Comparison of ENCODE assay signal across 8 cellular contexts in genomic region chr12:114684098-114684869, GRCh38. TPM values are rescaled to one million over a fixed set of nuclear protein-coding genes. Genes with fewer than 3 reads are reported as not detected.
DNase-seq lines count a peak whose midpoint lies in the region; ATAC-seq, FAIRE-seq and TF ChIP-seq lines count a peak whose summit lies in the region.

TBX3 (minus strand) TSS chr12:114684175; CDS start chr12:114683200, 975 bp downstream.

- DNase-seq in activated CD4-positive, alpha-beta T cell treated with anti-CD3 and anti-CD28 coated beads for 36 hours = peak; percentile 86
- DNase-seq in activated CD4-positive, alpha-beta T cell treated with anti-CD3 and anti-CD28 coated beads for 1 hour = no peak
- peak; percentile 98 for DNase-seq in NCI-H226
- DNase-seq in activated CD8-positive, alpha-beta memory T cell treated with anti-CD3 and anti-CD28 coated beads, Interleukin-2, amount 10 ng/mL, durations not matched to agents 7 days and 5 days = peak; percentile 45
- DNase-seq in endothelial cell of umbilical vein (ENCODE audit: low read depth, low spot score) = peak; percentile 95
- DNase-seq in memory B cell (ENCODE audit: low spot score in 2 of 2) = no peak
- peak; percentile 27 to 59 (median 30) for DNase-seq in stimulated activated CD4-positive, alpha-beta T cell treated with anti-CD3 and anti-CD28 coated beads, TNF-alpha, amount 100 ng/mL, for 48 hours (ENCODE audit: low read depth in 3 of 3)
- no peak for DNase-seq in activated gamma-delta T cell treated with Interleukin-2 at 50 U/mL for 16 hours

- no peak for TF ChIP-seq POLR2A in endothelial cell of umbilical vein (IDR thresholded peaks at IDR 0.05; ENCODE audit: low read depth, low read length)

- H3K9ac ChIP-seq in endothelial cell of umbilical vein (replicated peaks; ENCODE audit: extremely low read depth, insufficient read depth, low read length) = peak within 1 kb of the TSS; percentile 36

- H3K4me1 Mint-ChIP-seq in activated CD4-positive, alpha-beta T cell treated with anti-CD3 and anti-CD28 coated beads for 36 hours = peaks cover 38% of the 10 kb centered on the region
- peaks cover 14% of the 10 kb centered on the region for H3K4me1 Mint-ChIP-seq in activated CD8-positive, alpha-beta memory T cell treated with anti-CD3 and anti-CD28 coated beads, Interleukin-2, amount 10 ng/mL, durations not matched to agents 7 days and 5 days
- H3K4me1 Mint-ChIP-seq in memory B cell = peaks cover 7% of the 10 kb centered on the region

- H4K20me1 ChIP-seq in endothelial cell of umbilical vein (replicated peaks; ENCODE audit: control insufficient read depth, extremely low read depth, insufficient read depth, low read length) = no peaks in the 10 kb centered on the region

- H3K9me3 Mint-ChIP-seq in activated CD4-positive, alpha-beta T cell treated with anti-CD3 and anti-CD28 coated beads for 36 hours (ENCODE audit: low read depth) = no peaks in the 10 kb centered on the region
- no peaks in the 10 kb centered on the region for H3K9me3 Mint-ChIP-seq in activated CD8-positive, alpha-beta memory T cell treated with anti-CD3 and anti-CD28 coated beads, Interleukin-2, amount 10 ng/mL, durations not matched to agents 7 days and 5 days (ENCODE audit: low read depth)
- H3K9me3 Mint-ChIP-seq in memory B cell = no peaks in the 10 kb centered on the region

- H3K4me3 ChIP-seq in endothelial cell of umbilical vein (replicated peaks in 1 of 3; ENCODE audit: insufficient read depth in 1 of 3, low read depth in 1 of 3, low read length in 3 of 3) = peak within 1 kb of the TSS; percentile 28 to 58 (median 44)

- H3K79me2 ChIP-seq in endothelial cell of umbilical vein (ENCODE audit: control insufficient read depth, insufficient read depth, low read length) = no peaks in the 10 kb centered on the region

- H3K27me3 ChIP-seq in endothelial cell of umbilical vein (ENCODE audit: control insufficient read depth in 2 of 2, insufficient read depth in 2 of 2, low read length in 2 of 2) = peaks cover 43 to 46% of the 10 kb centered on the region in 2 experiments

- H3K27ac ChIP-seq in endothelial cell of umbilical vein (ENCODE audit: insufficient read depth, low read depth, low read length) = no peak within 1 kb of the TSS

- H3K36me3 ChIP-seq in endothelial cell of umbilical vein (ENCODE audit: control insufficient read depth in 2 of 2, extremely low read depth in 1 of 2, insufficient read depth in 2 of 2, low read length in 2 of 2) = no peaks in the 10 kb centered on the region

- peak within 1 kb of the TSS; percentile 33 for H3K27ac Mint-ChIP-seq in activated CD4-positive, alpha-beta T cell treated with anti-CD3 and anti-CD28 coated beads for 36 hours
- peak within 1 kb of the TSS; percentile 47 for H3K27ac Mint-ChIP-seq in activated CD8-positive, alpha-beta memory T cell treated with anti-CD3 and anti-CD28 coated beads, Interleukin-2, amount 10 ng/mL, durations not matched to agents 7 days and 5 days
- H3K27ac Mint-ChIP-seq in memory B cell = no peak within 1 kb of the TSS

- peaks cover 8% of the 10 kb centered on the region for H3K36me3 Mint-ChIP-seq in activated CD4-positive, alpha-beta T cell treated with anti-CD3 and anti-CD28 coated beads for 36 hours (ENCODE audit: low read depth)
- peaks cover 6% of the 10 kb centered on the region for H3K36me3 Mint-ChIP-seq in activated CD8-positive, alpha-beta memory T cell treated with anti-CD3 and anti-CD28 coated beads, Interleukin-2, amount 10 ng/mL, durations not matched to agents 7 days and 5 days
- H3K36me3 Mint-ChIP-seq in memory B cell = peaks cover 4% of the 10 kb centered on the region

- no peaks in the 10 kb centered on the region for H3K9me1 ChIP-seq in endothelial cell of umbilical vein (replicated peaks; ENCODE audit: control insufficient read depth, extremely low read depth, insufficient read depth, low read length)

- TF ChIP-seq CTCF in endothelial cell of umbilical vein (IDR thresholded peaks at IDR 0.05; ENCODE audit: extremely low read depth in 1 of 2, insufficient read depth in 1 of 2, low read depth in 1 of 2, low read length in 2 of 2) = peak; percentile 34 to 53

- peak; percentile 94 for ATAC-seq in activated CD4-positive, alpha-beta T cell treated with anti-CD3 and anti-CD28 coated beads for 36 hours
- ATAC-seq in activated CD8-positive, alpha-beta memory T cell treated with anti-CD3 and anti-CD28 coated beads, Interleukin-2, amount 10 ng/mL, durations not matched to agents 7 days and 5 days = peak; percentile 30
- ATAC-seq in memory B cell (ENCODE audit: low read depth) = peak; percentile 22

- peak within 1 kb of the TSS; percentile 76 for H2AFZ ChIP-seq in endothelial cell of umbilical vein (ENCODE audit: low read depth, low read length)

- H3K27me3 Mint-ChIP-seq in activated CD4-positive, alpha-beta T cell treated with anti-CD3 and anti-CD28 coated beads for 36 hours = peaks cover 90% of the 10 kb centered on the region
- peaks cover 95% of the 10 kb centered on the region for H3K27me3 Mint-ChIP-seq in activated CD8-positive, alpha-beta memory T cell treated with anti-CD3 and anti-CD28 coated beads, Interleukin-2, amount 10 ng/mL, durations not matched to agents 7 days and 5 days
- peaks cover 42% of the 10 kb centered on the region for H3K27me3 Mint-ChIP-seq in memory B cell

- H3K4me1 ChIP-seq in endothelial cell of umbilical vein (ENCODE audit: control insufficient read depth, extremely low read depth, insufficient read depth, low read length) = no peaks in the 10 kb centered on the region

- FAIRE-seq in endothelial cell of umbilical vein (lab: Jason Lieb, UNC) = peak; percentile 93

- peak within 1 kb of the TSS; percentile 71 for H3K4me3 Mint-ChIP-seq in activated CD4-positive, alpha-beta T cell treated with anti-CD3 and anti-CD28 coated beads for 36 hours
- peak within 1 kb of the TSS; percentile 38 for H3K4me3 Mint-ChIP-seq in activated CD8-positive, alpha-beta memory T cell treated with anti-CD3 and anti-CD28 coated beads, Interleukin-2, amount 10 ng/mL, durations not matched to agents 7 days and 5 days
- peak within 1 kb of the TSS; percentile 67 for H3K4me3 Mint-ChIP-seq in memory B cell

- dilution Hi-C loops in endothelial cell of umbilical vein (cut with MboI; ENCODE audit: extremely low pct_ligation_motif_present, low sequenced_read_pairs) = no loop called here

- no peaks in the 10 kb centered on the region for H3K9me3 ChIP-seq in endothelial cell of umbilical vein (replicated peaks; ENCODE audit: control insufficient read depth, insufficient read depth, low read length)

- CTCF ChIA-PET in activated CD4-positive, alpha-beta T cell treated with anti-CD3 and anti-CD28 coated beads for 36 hours (lab: Charles Lee) = interaction anchor here (0.8 to 1.2 kb wide), 4 partner anchors 11 to 1104 kb away, joined by 3 to 5 read pairs (median 3); no protein-coding TSS in a partner anchor
- CTCF ChIA-PET in activated CD8-positive, alpha-beta memory T cell treated with anti-CD3 and anti-CD28 coated beads, Interleukin-2, amount 10 ng/mL, durations not matched to agents 7 days and 5 days (lab: Charles Lee) = interaction anchor here (1.2 kb wide), 1 partner anchor 13 kb away, joined by 4 read pairs; no protein-coding TSS in a partner anchor
- CTCF ChIA-PET in endothelial cell of umbilical vein (lab: Charles Lee) = interaction anchor here (1.0 to 2.1 kb wide), 9 partner anchors 9 to 1263 kb away, joined by 3 to 8 read pairs (median 6); no protein-coding TSS in a partner anchor

- POLR2A ChIA-PET in activated CD4-positive, alpha-beta T cell treated with anti-CD3 and anti-CD28 coated beads for 36 hours (lab: Charles Lee) = no interaction called here
- POLR2A ChIA-PET in endothelial cell of umbilical vein (lab: Charles Lee) = interaction anchor here (0.7 to 1.4 kb wide), 3 partner anchors 11 to 1262 kb away, joined by 3 to 6 read pairs (median 3); no protein-coding TSS in a partner anchor

- intact Hi-C loops in activated CD4-positive, alpha-beta T cell treated with anti-CD3 and anti-CD28 coated beads for 36 hours (cut with DNase I, micrococcal nuclease) = loop anchor here (2.0 to 5.0 kb wide), 5 partner anchors 15 to 1217 kb away; no protein-coding TSS in a partner anchor
- intact Hi-C loops in endothelial cell of umbilical vein (cut with micrococcal nuclease) = loop anchor here (1.0 to 10.0 kb wide), 2 partner anchors 16 to 671 kb away; no protein-coding TSS in a partner anchor

- no TSS peak for BruUV-seq in endothelial cell of umbilical vein (replicated peaks; lab: Mats Ljungman, UMichigan)

- peak within 1 kb of the TSS; percentile 76 for H3K4me2 ChIP-seq in endothelial cell of umbilical vein (ENCODE audit: insufficient read depth, low read length)

TF ChIP-seq in endothelial cell of umbilical vein, 7 proteins besides CTCF, POLR2A, EP300 and RAD21:
- TF ChIP-seq, protein P1, sequence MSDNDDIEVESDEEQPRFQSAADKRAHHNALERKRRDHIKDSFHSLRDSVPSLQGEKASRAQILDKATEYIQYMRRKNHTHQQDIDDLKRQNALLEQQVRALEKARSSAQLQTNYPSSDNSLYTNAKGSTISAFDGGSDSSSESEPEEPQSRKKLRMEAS (IDR thresholded peaks at IDR 0.05; ENCODE audit: insufficient read depth, insufficient read length) = no peak
- TF ChIP-seq GATA2 (IDR thresholded peaks at IDR 0.05; ENCODE audit: insufficient read depth, insufficient read length, low read depth, low read length) = peak; percentile 63
- no peak for TF ChIP-seq FOS (IDR thresholded peaks at IDR 0.05; ENCODE audit: borderline replicate concordance, insufficient read depth, low read length)
- TF ChIP-seq POLR2AphosphoS5 (IDR thresholded peaks at IDR 0.05; ENCODE audit: insufficient read depth, low read depth, low read length) = peak; percentile 5

RNA-seq across cellular contexts. Expression of gene TBX3, which starts in this region (rescaled TPM):
- not detected for total RNA-seq in activated CD4-positive, alpha-beta T cell treated with anti-CD3 and anti-CD28 coated beads for 36 hours
- not detected for total RNA-seq in activated CD8-positive, alpha-beta memory T cell treated with anti-CD3 and anti-CD28 coated beads, Interleukin-2, amount 10 ng/mL, durations not matched to agents 7 days and 5 days
- total RNA-seq in endothelial cell of umbilical vein = 1.1 and 2.0 TPM in 2 replicates
- polyA plus RNA-seq in endothelial cell of umbilical vein = 0.43 and 0.52 TPM in 2 replicates
- 0.10 and 0.30 TPM in 2 replicates for polyA plus RNA-seq in endothelial cell of umbilical vein (2011; cell fraction: cytosol; rRNA removed)
- 1.1 and 1.2 TPM in 2 replicates for polyA plus RNA-seq in endothelial cell of umbilical vein (2011; cell fraction: nucleus; rRNA removed)
- 0.11 and 0.14 TPM in 2 replicates for polyA plus RNA-seq in endothelial cell of umbilical vein (2012)
- polyA minus RNA-seq in endothelial cell of umbilical vein = 0.36 and 0.68 TPM in 2 replicates
- polyA minus RNA-seq in endothelial cell of umbilical vein (2011; cell fraction: cytosol; rRNA and poly(A)+ RNA removed) = 49.4 TPM
- polyA minus RNA-seq in endothelial cell of umbilical vein (2011; cell fraction: nucleus; rRNA and poly(A)+ RNA removed) = 0.77 and 1.5 TPM in 2 replicates

Comparison
In these comparisons a context has a peak if more than half of its experiments do, and no peak if none do; other contexts are left out.
1. Peak in DNase-seq and ATAC-seq in activated CD4-positive, alpha-beta T cell treated with anti-CD3 and anti-CD28 coated beads for 36 hours; RNA of the gene not detected or under 1 TPM.
2. Peak in DNase-seq and ATAC-seq in activated CD8-positive, alpha-beta memory T cell treated with anti-CD3 and anti-CD28 coated beads, Interleukin-2, amount 10 ng/mL, durations not matched to agents 7 days and 5 days; RNA of the gene not detected or under 1 TPM.
3. ATAC-seq: peak in every context shown above with its lines; median percentile 94 in activated CD4-positive, alpha-beta T cell treated with anti-CD3 and anti-CD28 coated beads for 36 hours; 30 in activated CD8-positive, alpha-beta memory T cell treated with anti-CD3 and anti-CD28 coated beads, Interleukin-2, amount 10 ng/mL, durations not matched to agents 7 days and 5 days; 22 in memory B cell.
4. DNase-seq: peak in NCI-H226 (single experiment), endothelial cell of umbilical vein (single experiment) and stimulated activated CD4-positive, alpha-beta T cell treated with anti-CD3 and anti-CD28 coated beads, TNF-alpha, amount 100 ng/mL, for 48 hours (3 of 3); none in activated CD4-positive, alpha-beta T cell treated with anti-CD3 and anti-CD28 coated beads for 1 hour (single experiment), memory B cell (0 of 2) and activated gamma-delta T cell treated with Interleukin-2 at 50 U/mL for 16 hours (single experiment).
5. Peak in every context shown above with its lines, with median percentiles within 50 percentile points of each other: H3K4me3 Mint-ChIP-seq.